ENCODE assay signal across 1 cellular context in the genomic region with DNA sequence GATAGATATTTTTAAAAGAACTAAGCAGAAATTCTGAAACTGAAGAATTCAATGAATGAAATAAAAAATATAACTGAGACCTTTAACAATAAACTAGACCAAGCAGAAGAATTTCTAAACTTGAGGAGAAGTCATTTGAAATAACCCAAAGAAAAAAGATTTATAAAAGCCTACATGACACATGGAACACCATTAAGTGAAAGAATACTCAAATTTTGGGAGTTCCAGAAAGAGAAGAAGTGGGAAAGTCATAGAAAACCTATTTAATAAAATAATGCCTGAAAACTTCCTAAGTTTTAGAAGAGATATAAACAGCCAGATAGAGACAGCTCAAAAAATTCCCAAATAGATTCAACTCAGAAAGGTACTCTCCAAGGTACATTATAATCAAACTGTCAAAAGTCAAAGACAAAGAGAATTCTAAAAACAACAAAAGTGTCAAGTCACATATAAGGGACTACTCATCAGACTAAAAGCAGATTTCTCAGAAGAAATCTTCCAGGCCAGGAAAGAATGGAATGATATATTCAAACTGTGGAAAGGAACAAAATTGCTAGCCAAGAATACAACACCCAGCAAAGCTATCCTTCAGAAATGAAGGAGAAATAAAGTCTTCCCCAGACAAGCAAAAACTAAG.
A peak's percentile ranks its signal among the peaks of the same experiment; 100 is the strongest.
TF ChIP-seq lines count a peak whose summit lies in the region.

No MANE protein-coding gene starts in this region.

TF ChIP-seq in HEK293, 187 proteins besides CTCF, POLR2A, EP300 and RAD21 (continued from another document):
- TF ChIP-seq, protein P1, sequence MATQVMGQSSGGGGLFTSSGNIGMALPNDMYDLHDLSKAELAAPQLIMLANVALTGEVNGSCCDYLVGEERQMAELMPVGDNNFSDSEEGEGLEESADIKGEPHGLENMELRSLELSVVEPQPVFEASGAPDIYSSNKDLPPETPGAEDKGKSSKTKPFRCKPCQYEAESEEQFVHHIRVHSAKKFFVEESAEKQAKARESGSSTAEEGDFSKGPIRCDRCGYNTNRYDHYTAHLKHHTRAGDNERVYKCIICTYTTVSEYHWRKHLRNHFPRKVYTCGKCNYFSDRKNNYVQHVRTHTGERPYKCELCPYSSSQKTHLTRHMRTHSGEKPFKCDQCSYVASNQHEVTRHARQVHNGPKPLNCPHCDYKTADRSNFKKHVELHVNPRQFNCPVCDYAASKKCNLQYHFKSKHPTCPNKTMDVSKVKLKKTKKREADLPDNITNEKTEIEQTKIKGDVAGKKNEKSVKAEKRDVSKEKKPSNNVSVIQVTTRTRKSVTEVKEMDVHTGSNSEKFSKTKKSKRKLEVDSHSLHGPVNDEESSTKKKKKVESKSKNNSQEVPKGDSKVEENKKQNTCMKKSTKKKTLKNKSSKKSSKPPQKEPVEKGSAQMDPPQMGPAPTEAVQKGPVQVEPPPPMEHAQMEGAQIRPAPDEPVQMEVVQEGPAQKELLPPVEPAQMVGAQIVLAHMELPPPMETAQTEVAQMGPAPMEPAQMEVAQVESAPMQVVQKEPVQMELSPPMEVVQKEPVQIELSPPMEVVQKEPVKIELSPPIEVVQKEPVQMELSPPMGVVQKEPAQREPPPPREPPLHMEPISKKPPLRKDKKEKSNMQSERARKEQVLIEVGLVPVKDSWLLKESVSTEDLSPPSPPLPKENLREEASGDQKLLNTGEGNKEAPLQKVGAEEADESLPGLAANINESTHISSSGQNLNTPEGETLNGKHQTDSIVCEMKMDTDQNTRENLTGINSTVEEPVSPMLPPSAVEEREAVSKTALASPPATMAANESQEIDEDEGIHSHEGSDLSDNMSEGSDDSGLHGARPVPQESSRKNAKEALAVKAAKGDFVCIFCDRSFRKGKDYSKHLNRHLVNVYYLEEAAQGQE (tag by site-specific recombination; IDR thresholded peaks at IDR 0.05) = 0 out of 2 replicates have a peak, but pooled peaks have one; percentile 34
- TF ChIP-seq ZNF16 (tag by site-specific recombination; IDR thresholded peaks at IDR 0.05; ENCODE audit: low read depth) (no peak), MEIS1 (CRISPR knock-in tag; IDR thresholded peaks at IDR 0.05; ENCODE audit: borderline replicate concordance) (no peak), ZNF791 (tag by site-specific recombination; IDR thresholded peaks at IDR 0.05) (peak; percentile 94), ZNF248 (tag by site-specific recombination; IDR thresholded peaks at IDR 0.05) (no peak), SETDB1 (IDR thresholded peaks at IDR 0.05; ENCODE audit: insufficient read length, low read length) (peak; percentile 88)
